Comparison of ENCODE assay signal across 13 cellular contexts in genomic region chr13:51822106-51822840, GRCh38. TPM values are rescaled to one million over a fixed set of nuclear protein-coding genes. Genes with fewer than 3 reads are reported as not detected.
DNase-seq lines count a peak whose midpoint lies in the region; ATAC-seq and TF ChIP-seq lines count a peak whose summit lies in the region.
"Had no signal": no experiment of that assay in that cellular context is flagged by ENCODE, and none has a peak within 500 bp of the region (broad histone marks: within the 10 kb centered on the region; RNA-seq: fewer than 3 reads in every experiment).

No MANE protein-coding gene starts in this region.

- POLR2A ChIA-PET in activated CD4-positive, alpha-beta T cell treated with anti-CD3 and anti-CD28 coated beads, Interleukin-2, amount 10 ng/mL, durations not matched to agents 7 days and 5 days (lab: Charles Lee): no interaction called here

- no peaks in the 10 kb centered on the region for H3K27me3 ChIP-seq in sigmoid colon

- H3K27ac Mint-ChIP-seq in activated CD4-positive, alpha-beta T cell treated with anti-CD3 and anti-CD28 coated beads, Interleukin-2, amount 10 ng/mL, durations not matched to agents 7 days and 5 days: peak overlapping the region; percentile 97
- H3K27ac Mint-ChIP-seq in activated naive CD8-positive, alpha-beta T cell: peak overlapping the region; percentile 100

- H3K4me1 Mint-ChIP-seq in activated CD4-positive, alpha-beta T cell treated with anti-CD3 and anti-CD28 coated beads, Interleukin-2, amount 10 ng/mL, durations not matched to agents 7 days and 5 days: peaks cover 97% of the 10 kb centered on the region
- H3K4me1 Mint-ChIP-seq in activated naive CD8-positive, alpha-beta T cell (ENCODE audit: low read depth): peaks cover 96% of the 10 kb centered on the region

- WGBS in sigmoid colon, 2 donors: 63 to 87% methylated on average over 13 of the region's 13 CpGs

- H3K27me3 Mint-ChIP-seq in activated CD4-positive, alpha-beta T cell treated with anti-CD3 and anti-CD28 coated beads, Interleukin-2, amount 10 ng/mL, durations not matched to agents 7 days and 5 days: no peaks in the 10 kb centered on the region
- no peaks in the 10 kb centered on the region for H3K27me3 Mint-ChIP-seq in activated naive CD8-positive, alpha-beta T cell

- intact Hi-C loops in sigmoid colon (cut with DNase I): no loop called here

- TF ChIP-seq EP300 in sigmoid colon (IDR thresholded peaks at IDR 0.05): no peak

- DNase-seq in activated CD4-positive, alpha-beta T cell treated with anti-CD3 and anti-CD28 coated beads, Interleukin-2, amount 10 ng/mL, durations not matched to agents 7 days and 5 days: no peak
- no peak for DNase-seq in activated CD4-positive, alpha-beta T cell treated with anti-CD3 and anti-CD28 coated beads for 48 hours
- DNase-seq in NCI-H524 treated with DMSO at 0.1 percent for 48 hours (lab: John Stamatoyannopoulos, UW) (peak; percentile 78), sigmoid colon (peak; percentile 29), globus pallidus (ENCODE audit: low spot score) (no peak), DMS153 (lab: John Stamatoyannopoulos, UW) (no peak)
- DNase-seq: brain microvascular endothelial cell, hippocampal formation, NCI-H1436 treated with DMSO at 0.1 percent for 48 hours had no signal

- CTCF ChIA-PET in activated CD4-positive, alpha-beta T cell treated with anti-CD3 and anti-CD28 coated beads, Interleukin-2, amount 10 ng/mL, durations not matched to agents 7 days and 5 days (lab: Charles Lee): interaction anchor here (0.8 to 7.5 kb wide), 6 partner anchors 8 to 71 kb away, joined by 3 to 41 read pairs (median 4); no protein-coding TSS in a partner anchor

- H3K9me3 Mint-ChIP-seq in activated CD4-positive, alpha-beta T cell treated with anti-CD3 and anti-CD28 coated beads, Interleukin-2, amount 10 ng/mL, durations not matched to agents 7 days and 5 days: no peaks in the 10 kb centered on the region
- no peaks in the 10 kb centered on the region for H3K9me3 Mint-ChIP-seq in activated naive CD8-positive, alpha-beta T cell (ENCODE audit: low read depth)

- TF ChIP-seq CTCF in sigmoid colon (IDR thresholded peaks at IDR 0.05): no peak

- H3K4me3 Mint-ChIP-seq in activated CD4-positive, alpha-beta T cell treated with anti-CD3 and anti-CD28 coated beads, Interleukin-2, amount 10 ng/mL, durations not matched to agents 7 days and 5 days: peak overlapping the region; percentile 56
- H3K4me3 Mint-ChIP-seq in activated naive CD8-positive, alpha-beta T cell: peak overlapping the region; percentile 93

- ATAC-seq in GM21723 (IDR thresholded peaks at IDR 0.05; ENCODE audit: unreplicated experiment): no peak

- H3K36me3 ChIP-seq in sigmoid colon: no peaks in the 10 kb centered on the region
- H3K36me3 ChIP-seq: brain microvascular endothelial cell had no signal

- no peaks in the 10 kb centered on the region for H3K9me3 ChIP-seq in sigmoid colon

- peaks cover 0 to 44% (median 34%) of the 10 kb centered on the region in 4 donors for H3K4me1 ChIP-seq in sigmoid colon

- no peak overlapping the region for H3K4me3 ChIP-seq in sigmoid colon

- H3K27ac ChIP-seq in sigmoid colon: no peak overlapping the region
- H3K27ac ChIP-seq: brain microvascular endothelial cell, parathyroid adenoma had no signal

- no peak for TF ChIP-seq POLR2A in sigmoid colon (IDR thresholded peaks at IDR 0.05)

- peaks cover 13% of the 10 kb centered on the region for H3K36me3 Mint-ChIP-seq in activated CD4-positive, alpha-beta T cell treated with anti-CD3 and anti-CD28 coated beads, Interleukin-2, amount 10 ng/mL, durations not matched to agents 7 days and 5 days (ENCODE audit: low read depth)
- no peaks in the 10 kb centered on the region for H3K36me3 Mint-ChIP-seq in activated naive CD8-positive, alpha-beta T cell

RNA-seq across cellular contexts. Expression of gene DHRS12, which starts 18.3 kb away (rescaled TPM):
- 1 to 10 TPM; 9.5 to 9.7 TPM for total RNA-seq in activated CD4-positive, alpha-beta T cell treated with anti-CD3 and anti-CD28 coated beads, Interleukin-2, amount 10 ng/mL, durations not matched to agents 7 days and 5 days
- total RNA-seq in sigmoid colon: 10 to 100 TPM; 11.4 to 26.9 (median 14.9) TPM
- polyA plus RNA-seq in sigmoid colon: 10 to 100 TPM in 2 of 3 donors, 1 to 10 TPM in 1; 7.4 to 23.4 (median 16.2) TPM

RNA-seq across cellular contexts. Expression of gene TMEM272, which starts 22.7 kb away (rescaled TPM):
- total RNA-seq in activated CD4-positive, alpha-beta T cell treated with anti-CD3 and anti-CD28 coated beads, Interleukin-2, amount 10 ng/mL, durations not matched to agents 7 days and 5 days: 1 to 10 TPM; 1.3 to 1.5 TPM
- under 1 TPM in 1 of 4 donors, not detected in 3; under 0.01 TPM for total RNA-seq in sigmoid colon
- polyA plus RNA-seq in sigmoid colon: under 1 TPM in 1 of 3 donors, not detected in 2; 0.28 TPM
- total RNA-seq: lung microvascular endothelial cell had no signal

RNA-seq across cellular contexts. Expression of gene CCDC70, which starts 39.5 kb away (rescaled TPM):
- not detected for total RNA-seq in activated CD4-positive, alpha-beta T cell treated with anti-CD3 and anti-CD28 coated beads, Interleukin-2, amount 10 ng/mL, durations not matched to agents 7 days and 5 days
- total RNA-seq in sigmoid colon: not detected
- polyA plus RNA-seq in sigmoid colon: not detected
- total RNA-seq: lung microvascular endothelial cell had no signal

Comparison
In these comparisons a context has a peak if more than half of its experiments do, and no peak if none do; other contexts are left out.
1. DNase-seq: peak in NCI-H524 treated with DMSO at 0.1 percent for 48 hours (single experiment) and sigmoid colon (single experiment); none in activated CD4-positive, alpha-beta T cell treated with anti-CD3 and anti-CD28 coated beads, Interleukin-2, amount 10 ng/mL, durations not matched to agents 7 days and 5 days (single experiment), activated CD4-positive, alpha-beta T cell treated with anti-CD3 and anti-CD28 coated beads for 48 hours (single experiment), globus pallidus (single experiment) and DMS153 (single experiment).